In the genomic region with DNA sequence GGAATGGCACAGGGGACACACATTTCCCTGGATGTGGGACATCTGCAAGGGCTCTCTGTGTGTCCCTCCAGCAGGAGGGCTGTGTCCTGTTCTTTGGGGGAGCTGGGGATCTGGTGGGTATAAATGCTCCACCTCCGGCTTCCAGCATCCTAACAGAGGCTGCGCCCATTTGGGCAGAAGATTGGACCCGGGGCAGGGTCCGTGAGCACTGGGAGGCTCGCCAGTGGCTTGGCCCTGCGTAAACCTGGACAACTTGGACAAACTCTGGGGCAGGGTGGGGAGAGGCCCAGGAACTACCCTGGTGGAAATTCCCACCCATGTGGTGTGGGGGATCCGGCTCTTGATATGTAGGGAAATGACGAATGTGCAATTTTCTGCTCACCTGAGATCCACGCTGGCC, we compare ENCODE assay signal across 22 cellular contexts.
DNase-seq lines count a peak whose midpoint lies in the region; ATAC-seq and TF ChIP-seq lines count a peak whose summit lies in the region.
"Had no signal": no experiment of that assay in that cellular context is flagged by ENCODE, and none has a peak within 500 bp of the region (broad histone marks: within the 10 kb centered on the region; RNA-seq: fewer than 3 reads in every experiment).

No MANE protein-coding gene starts in this region.

- no peak overlapping the region for H3K4me2 ChIP-seq in mammary epithelial cell (ENCODE audit: insufficient read depth, low read depth, low read length)
- no peak overlapping the region for H3K4me2 ChIP-seq in mesenchymal stem cell (ENCODE audit: low read length, poor library complexity, severe bottlenecking)

- peaks cover 11% of the 10 kb centered on the region for H3K4me1 Mint-ChIP-seq in MCF 10A (ENCODE audit: insufficient read depth, unreplicated experiment)
- peaks cover 4% of the 10 kb centered on the region for H3K4me1 Mint-ChIP-seq in stimulated activated memory B cell treated with anti-CD40 and anti-IgM and Interleukin-4, amounts not matched to agents 10 μg/mL and 1 μg/mL and 100 μg/mL, for 72 hours

- no peak overlapping the region for H4K8ac ChIP-seq in mesenchymal stem cell (ENCODE audit: low read length)

- H2BK120ac ChIP-seq in mesenchymal stem cell (ENCODE audit: low read depth, low read length), result peak overlapping the region; percentile 21

- no peak overlapping the region for H2BK15ac ChIP-seq in mesenchymal stem cell (ENCODE audit: low read depth, poor library complexity, severe bottlenecking)

- 98% methylated on average over 7 of the region's 9 CpGs for WGBS in mammary epithelial cell (ENCODE audit: low coverage, missing lambda C conversion rate)
- WGBS in mesenchymal stem cell, result 92% methylated on average over 9 of the region's 9 CpGs

- no peaks in the 10 kb centered on the region for H4K20me1 ChIP-seq in mammary epithelial cell (ENCODE audit: insufficient read depth, low read length)

- H3K9ac ChIP-seq in mammary epithelial cell (ENCODE audit: insufficient read depth, low read length) (no peak overlapping the region), mesenchymal stem cell (ENCODE audit: low read length) (no peak overlapping the region)

- intact Hi-C loops in MCF 10A (cut with micrococcal nuclease) (no loop called here), breast epithelium (cut with DNase I; ENCODE audit: low total_unique reads) (no loop called here), mammary epithelial cell (cut with micrococcal nuclease) (loop anchor here (1.0 kb wide), 1 partner anchor 79 kb away; no protein-coding TSS in a partner anchor)

- in situ Hi-C loops in mammary epithelial cell (cut with MboI; ENCODE audit: low sequenced_read_pairs in 2 of 2), result no loop called here

- H3K4me3 ChIP-seq in breast epithelium, result no peak overlapping the region
- H3K4me3 ChIP-seq in mammary epithelial cell (replicated peaks in 1 of 3; ENCODE audit: insufficient read depth in 1 of 3, low read depth in 2 of 3, low read length in 3 of 3), result no peak overlapping the region
- H3K4me3 ChIP-seq in mesenchymal stem cell (ENCODE audit: insufficient read depth in 1 of 2, low read depth in 1 of 2, low read length in 2 of 2), result no peak overlapping the region
- H3K4me3 ChIP-seq: vagina had no signal

- CTCF ChIA-PET in MCF 10A (lab: Yijun Ruan, JAX) (interaction anchor here (0.6 to 1.5 kb wide), 8 partner anchors 16 to 416 kb away, joined by 3 to 7 read pairs (median 3); no protein-coding TSS in a partner anchor), mammary epithelial cell (lab: Charles Lee; ENCODE audit: low non-redundant PET) (no interaction called here)

- peak overlapping the region in 1 of 2 experiments; percentile 54 for H3K18ac ChIP-seq in mesenchymal stem cell (ENCODE audit: low read depth in 1 of 2, low read length in 2 of 2)

- no peak for TF ChIP-seq POLR2A in breast epithelium (IDR thresholded peaks at IDR 0.05)

- peak overlapping the region; percentile 37 for H2AK5ac ChIP-seq in mesenchymal stem cell (ENCODE audit: low read length, severe bottlenecking)

- H3K27ac Mint-ChIP-seq in MCF 10A (ENCODE audit: low read depth, unreplicated experiment), result peak overlapping the region; percentile 2
- H3K27ac Mint-ChIP-seq in stimulated activated memory B cell treated with anti-CD40 and anti-IgM and Interleukin-4, amounts not matched to agents 10 μg/mL and 1 μg/mL and 100 μg/mL, for 72 hours, result peak overlapping the region; percentile 2
- H3K27ac Mint-ChIP-seq: activated CD4-positive, alpha-beta T cell treated with anti-CD3 and anti-CD28 coated beads for 36 hours; activated naive CD8-positive, alpha-beta T cell treated with anti-CD3 and anti-CD28 coated beads, Interleukin-2, amount 10 ng/mL, durations not matched to agents 7 days and 5 days; HFFc6 had no signal

- H3K36me3 Mint-ChIP-seq in MCF 10A (ENCODE audit: insufficient read depth, unreplicated experiment), result no peaks in the 10 kb centered on the region
- no peaks in the 10 kb centered on the region for H3K36me3 Mint-ChIP-seq in stimulated activated memory B cell treated with anti-CD40 and anti-IgM and Interleukin-4, amounts not matched to agents 10 μg/mL and 1 μg/mL and 100 μg/mL, for 72 hours
- H3K36me3 Mint-ChIP-seq: activated naive CD8-positive, alpha-beta T cell treated with anti-CD3 and anti-CD28 coated beads, Interleukin-2, amount 10 ng/mL, durations not matched to agents 7 days and 5 days; naive B cell had no signal

- no peaks in the 10 kb centered on the region for H3K36me3 ChIP-seq in breast epithelium
- H3K36me3 ChIP-seq in mammary epithelial cell (ENCODE audit: insufficient read depth, low read length), result no peaks in the 10 kb centered on the region
- H3K36me3 ChIP-seq in mesenchymal stem cell (ENCODE audit: control insufficient read depth in 1 of 2, insufficient read depth in 2 of 2, low read depth in 1 of 2, low read length in 2 of 2), result peaks cover 0 to 3% of the 10 kb centered on the region in 2 experiments
- H3K36me3 ChIP-seq: vagina had no signal

- H3K9me3 ChIP-seq in breast epithelium, result no peaks in the 10 kb centered on the region
- H3K9me3 ChIP-seq in mammary epithelial cell (replicated peaks; ENCODE audit: insufficient read depth, low read length), result no peaks in the 10 kb centered on the region
- H3K9me3 ChIP-seq in mesenchymal stem cell (ENCODE audit: control insufficient read depth, low read length), result no peaks in the 10 kb centered on the region
- H3K9me3 ChIP-seq: vagina had no signal

- H3K4me1 ChIP-seq in breast epithelium (no peaks in the 10 kb centered on the region), mammary epithelial cell (ENCODE audit: insufficient read depth, low read length) (peaks cover 17% of the 10 kb centered on the region), mesenchymal stem cell (ENCODE audit: control insufficient read depth, insufficient read depth, low read depth, low read length) (peaks cover 22% of the 10 kb centered on the region)

- no peak overlapping the region for H4K91ac ChIP-seq in mesenchymal stem cell (ENCODE audit: low read length)

- no peaks in the 10 kb centered on the region for H3K27me3 Mint-ChIP-seq in MCF 10A (ENCODE audit: insufficient read depth, unreplicated experiment)
- H3K27me3 Mint-ChIP-seq in stimulated activated memory B cell treated with anti-CD40 and anti-IgM and Interleukin-4, amounts not matched to agents 10 μg/mL and 1 μg/mL and 100 μg/mL, for 72 hours, result peaks cover 20% of the 10 kb centered on the region
- H3K27me3 Mint-ChIP-seq: activated CD4-positive, alpha-beta T cell treated with anti-CD3 and anti-CD28 coated beads for 36 hours; activated naive CD8-positive, alpha-beta T cell treated with anti-CD3 and anti-CD28 coated beads, Interleukin-2, amount 10 ng/mL, durations not matched to agents 7 days and 5 days had no signal

- dilution Hi-C loops in mammary epithelial cell (cut with HindIII; ENCODE audit: low sequenced_read_pairs), result no loop called here

- H3K27ac ChIP-seq in breast epithelium (no peak overlapping the region), mammary epithelial cell (ENCODE audit: insufficient read depth, low read depth, low read length) (no peak overlapping the region), mesenchymal stem cell (ENCODE audit: low read length, poor library complexity, severe bottlenecking) (no peak overlapping the region)
- H3K27ac ChIP-seq: 22Rv1, vagina had no signal

- POLR2A ChIA-PET in MCF 10A (lab: Yijun Ruan, JAX), result interaction anchor here (0.6 to 1.4 kb wide), 7 partner anchors 34 to 585 kb away, joined by 3 to 7 read pairs (median 3); no protein-coding TSS in a partner anchor

- BruUV-seq in MCF 10A (replicated peaks; lab: Mats Ljungman, UMichigan) (no TSS peak), mammary epithelial cell (replicated peaks; lab: Mats Ljungman, UMichigan) (no TSS peak)

- H3K27me3 ChIP-seq in breast epithelium (no peaks in the 10 kb centered on the region), mammary epithelial cell (ENCODE audit: insufficient read depth, low read length) (no peaks in the 10 kb centered on the region), mesenchymal stem cell (ENCODE audit: control insufficient read depth in 1 of 2, insufficient read depth in 1 of 2, low read length in 2 of 2) (no peaks in the 10 kb centered on the region)
- H3K27me3 ChIP-seq: vagina had no signal

- H3K14ac ChIP-seq in mesenchymal stem cell (ENCODE audit: low read length in 2 of 2), result no peak overlapping the region

- H2BK12ac ChIP-seq in mesenchymal stem cell (ENCODE audit: low read length in 2 of 2), result peak overlapping the region; percentile 23 to 55

- H3K4ac ChIP-seq in mesenchymal stem cell (ENCODE audit: low read depth in 1 of 2, low read length in 2 of 2), result peak overlapping the region in 1 of 2 experiments; percentile 24

- no peaks in the 10 kb centered on the region for H3K79me1 ChIP-seq in mesenchymal stem cell (replicated peaks; ENCODE audit: low read length, poor library complexity, severe bottlenecking)

- no peak overlapping the region for H3K4me3 Mint-ChIP-seq in MCF 10A (ENCODE audit: unreplicated experiment)
- H3K4me3 Mint-ChIP-seq in stimulated activated memory B cell treated with anti-CD40 and anti-IgM and Interleukin-4, amounts not matched to agents 10 μg/mL and 1 μg/mL and 100 μg/mL, for 72 hours, result no peak overlapping the region
- H3K4me3 Mint-ChIP-seq: activated CD4-positive, alpha-beta T cell treated with anti-CD3 and anti-CD28 coated beads for 36 hours; activated naive CD8-positive, alpha-beta T cell treated with anti-CD3 and anti-CD28 coated beads, Interleukin-2, amount 10 ng/mL, durations not matched to agents 7 days and 5 days; HFFc6; naive B cell had no signal

- no peak overlapping the region for H2BK5ac ChIP-seq in mesenchymal stem cell (ENCODE audit: low read depth, low read length, poor library complexity, severe bottlenecking)

- no peak overlapping the region for H3K23ac ChIP-seq in mesenchymal stem cell (ENCODE audit: low read length in 2 of 2)

- TF ChIP-seq CTCF in MCF 10A (IDR thresholded peaks at IDR 0.05; ENCODE audit: unreplicated experiment) (no peak), breast epithelium (IDR thresholded peaks at IDR 0.05) (no peak), mammary epithelial cell (conservative IDR thresholded peaks at IDR 0.05 in 1 of 2, IDR thresholded peaks at IDR 0.05 in 1 of 2; ENCODE audit: extremely low read depth in 1 of 2, insufficient read depth in 1 of 2, low read depth in 1 of 2, low read length in 2 of 2) (no peak)

- H2AFZ ChIP-seq in mammary epithelial cell (ENCODE audit: low read depth, low read length), result peak overlapping the region; percentile 63
- H2AFZ ChIP-seq in mesenchymal stem cell (ENCODE audit: low read depth, low read length), result no peak overlapping the region

- no peaks in the 10 kb centered on the region for H3K79me2 ChIP-seq in mammary epithelial cell (ENCODE audit: insufficient read depth, low read length)

- H3K9me3 Mint-ChIP-seq in MCF 10A (ENCODE audit: unreplicated experiment), result no peaks in the 10 kb centered on the region
- no peaks in the 10 kb centered on the region for H3K9me3 Mint-ChIP-seq in stimulated activated memory B cell treated with anti-CD40 and anti-IgM and Interleukin-4, amounts not matched to agents 10 μg/mL and 1 μg/mL and 100 μg/mL, for 72 hours
- H3K9me3 Mint-ChIP-seq: activated naive CD8-positive, alpha-beta T cell treated with anti-CD3 and anti-CD28 coated beads, Interleukin-2, amount 10 ng/mL, durations not matched to agents 7 days and 5 days; naive B cell had no signal

- ATAC-seq in stimulated activated memory B cell treated with anti-CD40 and anti-IgM and Interleukin-4, amounts not matched to agents 10 μg/mL and 1 μg/mL and 100 μg/mL, for 72 hours, result no peak
- ATAC-seq in HG02588 (IDR thresholded peaks at IDR 0.05; ENCODE audit: unreplicated experiment) (no peak), HG02981 (IDR thresholded peaks at IDR 0.05; ENCODE audit: unreplicated experiment) (no peak)
- ATAC-seq: activated CD4-positive, alpha-beta T cell treated with anti-CD3 and anti-CD28 coated beads for 36 hours had no signal

- DNase-seq in MCF 10A (ENCODE audit: unreplicated experiment) (no peak), breast epithelium (ENCODE audit: low spot score in 2 of 2) (no peak), mammary epithelial cell (no peak), mesenchymal stem cell (no peak), NCI-H2081 (lab: John Stamatoyannopoulos, UW) (no peak)
- DNase-seq: activated CD4-positive, alpha-beta T cell treated with anti-CD3 and anti-CD28 coated beads for 36 hours; activated gamma-delta T cell; activated naive CD8-positive, alpha-beta T cell treated with anti-CD3 and anti-CD28 coated beads, Interleukin-2, amount 10 ng/mL, durations not matched to agents 7 days and 5 days; Calu3; HFFc6; kidney glomerular epithelial cell; naive B cell; NCI-H1436 treated with DMSO at 0.1 percent for 48 hours; occipital lobe; stimulated activated CD4-positive, alpha-beta T cell treated with anti-CD3 and anti-CD28 coated beads, Interleukin-12 subunit alpha, Interleukin-12 subunit beta, amount 100 ng/mL, for 4 hours; stimulated activated CD4-positive, alpha-beta T cell treated with anti-CD3 and anti-CD28 coated beads, Interleukin-4, amount 100 ng/mL, for 1 hour; T-helper 2 cell had no signal
